Comparison of ENCODE assay signal across 16 cellular contexts in genomic region chr2:113213061-113213930, GRCh38. TPM values are rescaled to one million over a fixed set of nuclear protein-coding genes. Genes with fewer than 3 reads are reported as not detected.
DNase-seq lines count a peak whose midpoint lies in the region; ATAC-seq and TF ChIP-seq lines count a peak whose summit lies in the region.
"Had no signal": no experiment of that assay in that cellular context is flagged by ENCODE, and none has a peak within 500 bp of the region (broad histone marks: within the 10 kb centered on the region; RNA-seq: fewer than 3 reads in every experiment).

No MANE protein-coding gene starts in this region.

- no peaks in the 10 kb centered on the region for H3K9me3 ChIP-seq in stomach
- H3K9me3 ChIP-seq: spleen, testis had no signal

- H3K4me1 Mint-ChIP-seq in brain = peaks cover 83% of the 10 kb centered on the region
- H3K4me1 Mint-ChIP-seq in mesothelial cell of epicardium = peaks cover 50% of the 10 kb centered on the region

- TF ChIP-seq POLR2A in stomach (IDR thresholded peaks at IDR 0.05) = no peak

- H3K27ac Mint-ChIP-seq in brain (peak overlapping the region; percentile 60 to 93 (median 84)), mesothelial cell of epicardium (peak overlapping the region; percentile 68)

- H3K27me3 Mint-ChIP-seq in brain (peaks cover 5% of the 10 kb centered on the region), mesothelial cell of epicardium (ENCODE audit: low read depth) (no peaks in the 10 kb centered on the region)
- H3K27me3 Mint-ChIP-seq: activated CD4-positive, alpha-beta T cell treated with anti-CD3 and anti-CD28 coated beads, Interleukin-2, amount 10 ng/mL, durations not matched to agents 24 days and 14 days had no signal

- DNase-seq in Caki2 (ENCODE audit: low read depth) (peak; percentile 18), mesothelial cell of epicardium (ENCODE audit: low spot score in 2 of 2, unreplicated experiment in 2 of 2) (no peak), stomach (no peak), Ammon's horn (ENCODE audit: low spot score) (no peak), NCI-H2227 (lab: John Stamatoyannopoulos, UW; ENCODE audit: unreplicated experiment) (no peak)
- DNase-seq: activated CD4-positive, alpha-beta T cell treated with anti-CD3 and anti-CD28 coated beads, Interleukin-2, amount 10 ng/mL, durations not matched to agents 24 days and 14 days; activated gamma-delta T cell; EL; glutamatergic neuron; NCI-H1436; spleen had no signal

- no peaks in the 10 kb centered on the region for H3K36me3 Mint-ChIP-seq in brain
- H3K36me3 Mint-ChIP-seq in mesothelial cell of epicardium = no peaks in the 10 kb centered on the region

- no peak overlapping the region for H3K4me3 Mint-ChIP-seq in brain
- H3K4me3 Mint-ChIP-seq in mesothelial cell of epicardium = no peak overlapping the region
- H3K4me3 Mint-ChIP-seq: activated CD4-positive, alpha-beta T cell treated with anti-CD3 and anti-CD28 coated beads, Interleukin-2, amount 10 ng/mL, durations not matched to agents 24 days and 14 days had no signal

- intact Hi-C loops in stomach (cut with DNase I; ENCODE audit: low total_unique reads) = no loop called here

- TF ChIP-seq EP300 in stomach (IDR thresholded peaks at IDR 0.05) = no peak

- in situ Hi-C loops in Caki2 (cut with HindIII; ENCODE audit: low pct_unique_long_range_greater_than_20kb, low sequenced_read_pairs) = no loop called here

- H3K4me3 ChIP-seq in stomach = no peak overlapping the region
- H3K4me3 ChIP-seq: cardiac muscle cell, spleen, testis had no signal

- no peaks in the 10 kb centered on the region for H3K36me3 ChIP-seq in stomach
- H3K36me3 ChIP-seq: cardiac muscle cell, spleen had no signal

- WGBS in stomach, 5 donors = 88 to 97% (median 95%) methylated on average over 13 to 14 of the region's 14 CpGs

- ATAC-seq in GM19467 (IDR thresholded peaks at IDR 0.05; ENCODE audit: unreplicated experiment) (no peak), GM19397 (IDR thresholded peaks at IDR 0.05; ENCODE audit: unreplicated experiment) (no peak)

- H3K27me3 ChIP-seq in stomach = no peaks in the 10 kb centered on the region
- H3K27me3 ChIP-seq: cardiac muscle cell, testis had no signal

- peaks cover 37 to 63% (median 54%) of the 10 kb centered on the region in 4 donors for H3K4me1 ChIP-seq in stomach

- no peak for TF ChIP-seq CTCF in brain (conservative IDR thresholded peaks at IDR 0.05)
- no peak for TF ChIP-seq CTCF in mesothelial cell of epicardium (IDR thresholded peaks at IDR 0.05; ENCODE audit: unreplicated experiment)
- no peak for TF ChIP-seq CTCF in stomach (IDR thresholded peaks at IDR 0.05)

- H3K27ac ChIP-seq in stomach = peak overlapping the region in 4 of 5 donors; percentile 67 to 77 (median 76)
- H3K27ac ChIP-seq: cardiac muscle cell, spleen, testis had no signal

- H3K9me3 Mint-ChIP-seq in brain (peaks cover 0 to 3% (median 0%) of the 10 kb centered on the region in 5 experiments), mesothelial cell of epicardium (no peaks in the 10 kb centered on the region)
- H3K9me3 Mint-ChIP-seq: activated CD4-positive, alpha-beta T cell treated with anti-CD3 and anti-CD28 coated beads, Interleukin-2, amount 10 ng/mL, durations not matched to agents 24 days and 14 days had no signal

RNA-seq across cellular contexts. Expression of gene PSD4, which starts 39.5 kb away (rescaled TPM):
- total RNA-seq in Caki2 (2014; rRNA removed; shearing (Covaris generic); ENCODE audit: low replicate concordance) = 27.0 and 53.8 TPM in 2 replicates
- polyA plus RNA-seq in brain (ENCODE audit: insufficient read depth, low read depth, low replicate concordance) (5.5 TPM), stomach (10 to 100 TPM; 19.9 to 23.8 (median 19.9) TPM)
- total RNA-seq in mesothelial cell of epicardium (16.6 to 21.4 TPM (median 20.1 TPM) in 3 replicates), stomach (100 to 1,000 TPM in 2 of 5 donors, 10 to 100 TPM in 3; 35.3 to 146 (median 73.5) TPM)
